ENCODE assay signal across 8 cellular contexts in the genomic region with DNA sequence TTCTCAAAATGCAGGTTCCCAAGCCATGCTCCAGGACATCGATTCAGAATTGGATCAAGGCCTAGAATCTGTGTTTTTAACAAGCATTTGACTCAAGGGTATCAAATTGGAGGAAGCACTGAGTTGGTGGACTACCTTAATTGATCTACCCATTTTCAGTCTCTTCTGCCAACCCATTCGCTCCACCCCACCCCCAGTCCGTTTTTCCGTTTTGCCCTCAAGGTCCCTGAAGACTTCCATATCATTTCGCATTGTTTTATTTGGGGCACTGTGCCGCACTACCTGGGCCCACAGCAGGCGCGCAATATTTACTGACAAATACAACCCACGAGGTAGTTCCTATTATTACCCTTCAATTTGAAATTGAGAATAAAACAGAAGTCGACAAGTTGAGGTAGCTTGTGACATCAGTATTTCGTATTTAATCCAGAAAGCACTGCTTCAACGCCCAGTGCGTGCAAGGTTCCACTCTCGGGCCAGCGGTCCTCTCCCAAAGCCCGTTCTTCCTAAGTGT.
DNase-seq lines count a peak whose midpoint lies in the region; ATAC-seq and TF ChIP-seq lines count a peak whose summit lies in the region.

No MANE protein-coding gene starts in this region.

- peak overlapping the region; percentile 91 for H3K4me3 Mint-ChIP-seq in activated T-cell treated with anti-CD3 and anti-CD28 coated beads, Interleukin-2, amount 50 U/mL, for 24 hours

- H3K36me3 Mint-ChIP-seq in activated T-cell treated with anti-CD3 and anti-CD28 coated beads, Interleukin-2, amount 50 U/mL, for 24 hours (ENCODE audit: low read depth) = peaks cover 39% of the 10 kb centered on the region

- H3K27ac Mint-ChIP-seq in activated T-cell treated with anti-CD3 and anti-CD28 coated beads, Interleukin-2, amount 50 U/mL, for 24 hours = peak overlapping the region; percentile 99

- H3K4me3 ChIP-seq in AG09309 (ENCODE audit: control insufficient read depth, low read depth, low read length) = peak overlapping the region; percentile 88
- peak overlapping the region; percentile 93 for H3K4me3 ChIP-seq in HUES48 (ENCODE audit: low read depth, low read length)
- H3K4me3 ChIP-seq in iPS-11a (ENCODE audit: low read depth, low read length) = peak overlapping the region; percentile 98

- H3K4me1 Mint-ChIP-seq in activated T-cell treated with anti-CD3 and anti-CD28 coated beads, Interleukin-2, amount 50 U/mL, for 24 hours (ENCODE audit: low read depth) = peaks cover 34% of the 10 kb centered on the region

- H3K27me3 ChIP-seq in HUES48 (ENCODE audit: control insufficient read depth, insufficient read depth, low read length) = no peaks in the 10 kb centered on the region

- H3K9ac ChIP-seq in HUES48 (ENCODE audit: low read depth, low read length) = peak overlapping the region; percentile 98

- H3K9me3 ChIP-seq in HUES48 (ENCODE audit: control insufficient read depth, insufficient read depth, low read length) = no peaks in the 10 kb centered on the region

- DNase-seq in AG09309 (ENCODE audit: low read depth) = no peak
- no peak for DNase-seq in activated T-cell treated with anti-CD3 and anti-CD28 coated beads, Interleukin-2, amount 50 U/mL, for 24 hours
- DNase-seq in stimulated activated CD4-positive, alpha-beta T cell treated with anti-CD3 and anti-CD28 coated beads, Interleukin-1b, Interleukin-23, amount 100 ng/mL, for 4 hours (ENCODE audit: low read depth in 2 of 2) = peak; percentile 6 to 10
- no peak for DNase-seq in SHP77 treated with DMSO at 0.1 percent for 48 hours (lab: John Stamatoyannopoulos, UW)
- no peak for DNase-seq in T-helper 9 cell

- TF ChIP-seq CTCF in AG09309 (IDR thresholded peaks at IDR 0.05; ENCODE audit: control insufficient read depth, insufficient read depth, low read depth, low read length, missing control alignments) = no peak

- H3K9me3 Mint-ChIP-seq in activated T-cell treated with anti-CD3 and anti-CD28 coated beads, Interleukin-2, amount 50 U/mL, for 24 hours = no peaks in the 10 kb centered on the region

- no peak for ATAC-seq in GM19463 (IDR thresholded peaks at IDR 0.05; ENCODE audit: unreplicated experiment)

- peaks cover 10% of the 10 kb centered on the region for H3K4me1 ChIP-seq in HUES48 (ENCODE audit: control insufficient read depth, insufficient read depth, low read length)

- peak overlapping the region; percentile 97 for H3K27ac ChIP-seq in HUES48 (ENCODE audit: low read depth, low read length)

- peaks cover 5% of the 10 kb centered on the region for H3K36me3 ChIP-seq in HUES48 (ENCODE audit: control insufficient read depth, insufficient read depth, low read length)

- no peaks in the 10 kb centered on the region for H3K27me3 Mint-ChIP-seq in activated T-cell treated with anti-CD3 and anti-CD28 coated beads, Interleukin-2, amount 50 U/mL, for 24 hours

Comparison
In these comparisons a context has a peak if more than half of its experiments do, and no peak if none do; other contexts are left out.
1. DNase-seq: peak in stimulated activated CD4-positive, alpha-beta T cell treated with anti-CD3 and anti-CD28 coated beads, Interleukin-1b, Interleukin-23, amount 100 ng/mL, for 4 hours (2 of 2); none in AG09309 (single experiment), activated T-cell treated with anti-CD3 and anti-CD28 coated beads, Interleukin-2, amount 50 U/mL, for 24 hours (single experiment), SHP77 treated with DMSO at 0.1 percent for 48 hours (single experiment) and T-helper 9 cell (single experiment).
2. Peak in every context shown above with its lines, with median percentiles within 50 percentile points of each other: H3K4me3 ChIP-seq.